ENCODE assay signal across 22 cellular contexts in genomic region chr17:6498356-6498755, GRCh38. TPM values are rescaled to one million over a fixed set of nuclear protein-coding genes. Genes with fewer than 3 reads are reported as not detected.
"Had no signal": no experiment of that assay in that cellular context is flagged by ENCODE, and none has a peak within 500 bp of the region (broad histone marks: within the 10 kb centered on the region; RNA-seq: fewer than 3 reads in every experiment).

No MANE protein-coding gene starts in this region.

- H3K9me3 ChIP-seq: esophagus muscularis mucosa, thoracic aorta, upper lobe of left lung had no signal

- H3K36me3 ChIP-seq: cardiac muscle cell, thoracic aorta had no signal

- H3K4me3 ChIP-seq: cardiac muscle cell, dorsolateral prefrontal cortex, esophagus muscularis mucosa, smooth muscle cell, thoracic aorta, upper lobe of left lung had no signal

- FAIRE-seq: frontal cortex had no signal

- DNase-seq: activated B cell treated with CpG ODN at 0.5 μM for 24 hours; activated CD4-positive, alpha-beta T cell treated with anti-CD3 and anti-CD28 coated beads for 36 hours; activated CD4-positive, alpha-beta T cell treated with anti-CD3 and anti-CD28 coated beads, Interleukin-2, amount 50 U/mL, for 48 hours; activated gamma-delta T cell; activated naive CD4-positive, alpha-beta T cell treated with anti-CD3 and anti-CD28 coated beads, Interleukin-2, amount 50 U/mL, for 16 hours; activated naive CD8-positive, alpha-beta T cell treated with anti-CD3 and anti-CD28 coated beads, Interleukin-2, amount 50 U/mL, for 24 hours; left ventricle myocardium superior; mammary epithelial cell; stimulated activated CD4-positive, alpha-beta T cell treated with anti-CD3 and anti-CD28 coated beads, Interleukin-2, amount 100 ng/mL, for 48 hours; stimulated activated CD8-positive, alpha-beta memory T cell treated with anti-CD3 and anti-CD28 coated beads, Interleukin-4, amount 100 ng/mL, for 48 hours; stimulated activated naive B cell treated with anti-CD40 and anti-IgM and Interleukin-4, amounts not matched to agents 10 μg/mL and 1 μg/mL and 100 μg/mL, for 72 hours; SW 1271; T-helper 17 cell had no signal

- ATAC-seq: activated CD4-positive, alpha-beta T cell treated with anti-CD3 and anti-CD28 coated beads for 36 hours; activated naive CD8-positive, alpha-beta T cell treated with anti-CD3 and anti-CD28 coated beads, Interleukin-2, amount 50 U/mL, for 24 hours; left ventricle myocardium superior; sciatic nerve; stimulated activated naive B cell treated with anti-CD40 and anti-IgM and Interleukin-4, amounts not matched to agents 10 μg/mL and 1 μg/mL and 100 μg/mL, for 72 hours; T-helper 17 cell had no signal

- H3K27ac ChIP-seq: cardiac muscle cell, esophagus muscularis mucosa, thoracic aorta, upper lobe of left lung had no signal

- H3K27me3 ChIP-seq: cardiac muscle cell, dorsolateral prefrontal cortex, esophagus muscularis mucosa, upper lobe of left lung had no signal

RNA-seq across cellular contexts. Expression of gene PIMREG, which starts 54.1 kb away (rescaled TPM):
- total RNA-seq: left ventricle myocardium superior, mononuclear cell, sciatic nerve, T-helper 17 cell, thoracic aorta had no signal
